In genomic region chr11:1153105-1153950, GRCh38 we compare ENCODE assay signal across 1 cellular context.
TF ChIP-seq lines count a peak whose summit lies in the region.

No MANE protein-coding gene starts in this region.

TF ChIP-seq in GM12878, 131 proteins besides CTCF, POLR2A, EP300 and RAD21 (continued from another document):
- TF ChIP-seq ZBTB4 (CRISPR knock-in tag; IDR thresholded peaks at IDR 0.05) (no peak), USF2 (IDR thresholded peaks at IDR 0.05; ENCODE audit: borderline replicate concordance, low read depth, low read length) (no peak), ZBTB11 (CRISPR knock-in tag; IDR thresholded peaks at IDR 0.05) (no peak), MYB (IDR thresholded peaks at IDR 0.05; ENCODE audit: borderline replicate concordance, low read depth, low read length) (no peak), YY1 (IDR thresholded peaks at IDR 0.05; ENCODE audit: low read depth, low read length) (no peak), DPF2 (IDR thresholded peaks at IDR 0.05) (no peak), NFYA (IDR thresholded peaks at IDR 0.05; ENCODE audit: borderline replicate concordance, low read depth, low read length) (no peak), SMC3 (IDR thresholded peaks at IDR 0.05; ENCODE audit: borderline replicate concordance, low read length) (no peak), KLF5 (IDR thresholded peaks at IDR 0.05; ENCODE audit: partially characterized antibody) (no peak), BCL11A (IDR thresholded peaks at IDR 0.05; ENCODE audit: low read depth, low read length) (no peak), CHD1 (IDR thresholded peaks at IDR 0.05; ENCODE audit: low read depth, low read length) (no peak)
